Comparison of ENCODE assay signal across 17 cellular contexts in the genomic region with DNA sequence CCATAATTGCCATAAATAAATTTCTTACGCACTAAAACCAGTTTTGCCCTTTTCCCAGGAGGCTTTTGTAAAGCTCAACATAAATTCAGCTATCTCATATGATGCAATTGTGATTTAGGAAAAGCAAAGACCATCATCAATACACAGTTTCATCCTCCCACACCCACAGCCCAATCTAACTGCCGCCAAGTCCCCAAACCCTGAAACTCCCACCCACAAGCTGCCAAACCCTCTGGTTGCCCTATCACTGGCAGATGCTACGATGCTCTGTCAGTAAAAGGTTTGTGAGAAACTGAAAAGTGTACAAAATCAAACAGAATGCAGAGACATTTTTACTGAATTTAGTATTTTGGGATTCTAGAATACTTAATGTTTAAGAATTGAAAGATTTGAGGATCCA. TPM values are rescaled to one million over a fixed set of nuclear protein-coding genes. Genes with fewer than 3 reads are reported as not detected.
"Had no signal": no experiment of that assay in that cellular context is flagged by ENCODE, and none has a peak within 500 bp of the region (broad histone marks: within the 10 kb centered on the region; RNA-seq: fewer than 3 reads in every experiment).

No MANE protein-coding gene starts in this region.

- H3K4me1 ChIP-seq: left ventricle myocardium inferior, SJSA1, upper lobe of right lung had no signal

- H3K9me3 ChIP-seq: SJSA1, upper lobe of right lung had no signal

- ATAC-seq: naive thymus-derived CD8-positive, alpha-beta T cell; sciatic nerve; upper lobe of right lung had no signal

- H3K9me3 Mint-ChIP-seq: activated naive CD4-positive, alpha-beta T cell treated with anti-CD3 and anti-CD28 coated beads, Interleukin-2, amount 50 U/mL, for 24 hours had no signal

- H3K27ac Mint-ChIP-seq: activated B cell treated with CpG ODN at 0.5 μM for 24 hours; activated naive CD4-positive, alpha-beta T cell treated with anti-CD3 and anti-CD28 coated beads, Interleukin-2, amount 50 U/mL, for 24 hours; mesothelial cell of epicardium; naive thymus-derived CD8-positive, alpha-beta T cell; T-helper 1 cell treated with Interleukin-12 subunit alpha and Interleukin-12 subunit beta and Interleukin-4 antibody, amounts not matched to agents 30 μg/mL and 1 μg/mL, for 36 hours had no signal

- H3K27ac ChIP-seq: hepatocyte, left ventricle myocardium inferior, SJSA1, upper lobe of right lung had no signal

- H3K27me3 Mint-ChIP-seq: activated naive CD4-positive, alpha-beta T cell treated with anti-CD3 and anti-CD28 coated beads, Interleukin-2, amount 50 U/mL, for 24 hours had no signal

- H3K27me3 ChIP-seq: hepatocyte, SJSA1, upper lobe of right lung had no signal

- H3K4me2 ChIP-seq: hepatocyte had no signal

- H3K4me1 Mint-ChIP-seq: activated naive CD4-positive, alpha-beta T cell treated with anti-CD3 and anti-CD28 coated beads, Interleukin-2, amount 50 U/mL, for 24 hours had no signal

- H3K36me3 Mint-ChIP-seq: activated naive CD4-positive, alpha-beta T cell treated with anti-CD3 and anti-CD28 coated beads, Interleukin-2, amount 50 U/mL, for 24 hours; mesothelial cell of epicardium; naive thymus-derived CD8-positive, alpha-beta T cell had no signal

- DNase-seq: activated B cell treated with CpG ODN at 0.5 μM for 24 hours; activated gamma-delta T cell; central memory CD4-positive, alpha-beta T cell; effector CD8-positive, alpha-beta T cell; erythroblast; left ventricle myocardium inferior; naive thymus-derived CD8-positive, alpha-beta T cell; small intestine; T1000; upper lobe of right lung had no signal

- H2AFZ ChIP-seq: hepatocyte had no signal

- H3K36me3 ChIP-seq: left ventricle myocardium inferior, SJSA1, upper lobe of right lung had no signal

- H3K4me3 Mint-ChIP-seq: activated B cell treated with CpG ODN at 0.5 μM for 24 hours; activated naive CD4-positive, alpha-beta T cell treated with anti-CD3 and anti-CD28 coated beads, Interleukin-2, amount 50 U/mL, for 24 hours; mesothelial cell of epicardium; naive thymus-derived CD8-positive, alpha-beta T cell; T-helper 1 cell treated with Interleukin-12 subunit alpha and Interleukin-12 subunit beta and Interleukin-4 antibody, amounts not matched to agents 30 μg/mL and 1 μg/mL, for 36 hours had no signal

- H3K4me3 ChIP-seq: hepatocyte, left ventricle myocardium inferior, SJSA1, upper lobe of right lung had no signal

RNA-seq across cellular contexts. Expression of gene NR4A3, which starts 42.9 kb away (rescaled TPM):
- total RNA-seq: dermis blood vessel endothelial cell had no signal
